In the genomic region with DNA sequence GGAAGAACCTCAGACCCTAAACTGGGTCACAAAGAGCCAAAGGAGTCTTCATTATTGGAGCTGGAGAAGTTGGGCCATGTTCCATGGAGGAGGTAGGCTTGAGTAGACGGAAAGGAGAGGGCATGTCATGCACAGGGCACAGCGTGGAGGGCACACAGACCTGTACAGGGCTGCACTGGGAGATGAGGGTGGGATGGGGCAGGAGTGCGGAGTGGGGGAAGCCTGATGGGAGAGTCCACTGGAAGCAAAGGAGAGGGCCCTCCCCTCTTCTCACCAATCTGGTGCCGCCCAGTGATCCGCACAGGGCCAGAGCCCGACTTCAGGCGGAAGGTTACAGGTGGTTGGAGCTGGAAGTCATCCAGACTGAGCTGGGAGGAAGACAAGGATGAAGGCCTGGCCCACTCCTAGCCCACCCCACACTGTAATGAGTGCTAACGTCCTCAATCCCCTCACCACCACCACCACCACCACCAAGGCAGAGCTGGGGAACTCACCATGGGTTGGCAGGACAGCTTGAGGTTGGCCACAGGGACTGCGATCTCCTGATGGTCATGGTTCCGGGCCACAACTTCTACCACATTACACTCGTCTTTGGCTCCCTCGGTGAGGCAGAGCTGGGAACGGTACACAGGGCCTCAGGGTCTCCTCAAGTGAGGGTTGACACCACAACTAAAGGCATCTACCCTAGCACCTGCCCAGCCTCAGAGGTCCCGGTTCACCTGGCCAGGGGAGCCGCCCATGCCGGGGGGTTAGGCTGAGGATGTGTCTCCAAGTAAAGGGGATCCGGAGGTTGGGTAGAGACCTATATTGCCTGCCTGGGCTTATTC, we compare ENCODE assay signal across 8 cellular contexts. TPM values are rescaled to one million over a fixed set of nuclear protein-coding genes. Genes with fewer than 3 reads are reported as not detected.
DNase-seq lines count a peak whose midpoint lies in the region; ATAC-seq and TF ChIP-seq lines count a peak whose summit lies in the region.

No MANE protein-coding gene starts in this region.

- WGBS in stomach, 5 donors: 45 to 60% (median 47%) methylated on average over 12 to 17 of the region's 17 CpGs

- POLR2A ChIA-PET in activated CD8-positive, alpha-beta T cell treated with anti-CD3 and anti-CD28 coated beads, Interleukin-2, amount 10 ng/mL, durations not matched to agents 7 days and 5 days (lab: Charles Lee): interaction anchor here (1.0 to 3.1 kb wide), 3 partner anchors 13 to 88 kb away, joined by 3 to 18 read pairs (median 3); partner anchors contain the start of gene OGA

- intact Hi-C loops in stomach (cut with DNase I; ENCODE audit: low total_unique reads) (loop anchor here (5.0 kb wide), 1 partner anchor 180 kb away; no protein-coding TSS in a partner anchor), left colon (cut with DNase I, micrococcal nuclease) (loop anchor here (5.0 kb wide), 2 partner anchors 75 to 175 kb away; no protein-coding TSS in a partner anchor)

- no peak for TF ChIP-seq POLR2A in stomach (IDR thresholded peaks at IDR 0.05)

- H3K9me3 ChIP-seq in stomach: no peaks in the 10 kb centered on the region

- peaks cover 13% of the 10 kb centered on the region for H3K27me3 Mint-ChIP-seq in activated CD8-positive, alpha-beta T cell treated with anti-CD3 and anti-CD28 coated beads, Interleukin-2, amount 10 ng/mL, durations not matched to agents 7 days and 5 days (ENCODE audit: low read depth)

- peak overlapping the region; percentile 100 for H3K4me3 Mint-ChIP-seq in activated CD8-positive, alpha-beta T cell treated with anti-CD3 and anti-CD28 coated beads, Interleukin-2, amount 10 ng/mL, durations not matched to agents 7 days and 5 days

- TF ChIP-seq EP300 in stomach (IDR thresholded peaks at IDR 0.05): no peak

- H3K27me3 ChIP-seq in stomach: peaks cover 3 to 26% (median 19%) of the 10 kb centered on the region in 3 donors

- H3K27ac ChIP-seq in stomach: peak overlapping the region in 3 of 5 donors; percentile 57 to 72 (median 64)

- CTCF ChIA-PET in activated CD8-positive, alpha-beta T cell treated with anti-CD3 and anti-CD28 coated beads, Interleukin-2, amount 10 ng/mL, durations not matched to agents 7 days and 5 days (lab: Charles Lee): interaction anchor here (0.8 to 7.9 kb wide), 16 partner anchors 10 to 570 kb away, joined by 3 to 242 read pairs (median 7); partner anchors contain the start of genes DPCD and POLL

- no peak for ATAC-seq in activated CD8-positive, alpha-beta T cell treated with anti-CD3 and anti-CD28 coated beads, Interleukin-2, amount 10 ng/mL, durations not matched to agents 7 days and 5 days
- no peak for ATAC-seq in left colon

- peaks cover 31% of the 10 kb centered on the region for H3K36me3 Mint-ChIP-seq in activated CD8-positive, alpha-beta T cell treated with anti-CD3 and anti-CD28 coated beads, Interleukin-2, amount 10 ng/mL, durations not matched to agents 7 days and 5 days (ENCODE audit: low read depth)

- no peaks in the 10 kb centered on the region for H3K9me3 Mint-ChIP-seq in activated CD8-positive, alpha-beta T cell treated with anti-CD3 and anti-CD28 coated beads, Interleukin-2, amount 10 ng/mL, durations not matched to agents 7 days and 5 days (ENCODE audit: insufficient read depth)

- H3K36me3 ChIP-seq in stomach: peaks cover 16 to 33% (median 31%) of the 10 kb centered on the region in 4 donors

- H3K27ac Mint-ChIP-seq in activated CD8-positive, alpha-beta T cell treated with anti-CD3 and anti-CD28 coated beads, Interleukin-2, amount 10 ng/mL, durations not matched to agents 7 days and 5 days: peak overlapping the region; percentile 98

- peaks cover 57% of the 10 kb centered on the region for H3K4me1 Mint-ChIP-seq in activated CD8-positive, alpha-beta T cell treated with anti-CD3 and anti-CD28 coated beads, Interleukin-2, amount 10 ng/mL, durations not matched to agents 7 days and 5 days (ENCODE audit: low read depth)

- peaks cover 40 to 72% (median 63%) of the 10 kb centered on the region in 4 donors for H3K4me1 ChIP-seq in stomach

- peak; percentile 28 for DNase-seq in DMS53 (lab: John Stamatoyannopoulos, UW)
- no peak for DNase-seq in DMS53 treated with DMSO at 0.1 percent for 48 hours (lab: John Stamatoyannopoulos, UW; ENCODE audit: unreplicated experiment)
- no peak for DNase-seq in activated CD8-positive, alpha-beta T cell treated with anti-CD3 and anti-CD28 coated beads, Interleukin-2, amount 10 ng/mL, durations not matched to agents 7 days and 5 days
- DNase-seq in stomach: peak; percentile 21
- DNase-seq in NCI-H2081 (lab: John Stamatoyannopoulos, UW): no peak
- no peak for DNase-seq in NCI-H2196 treated with DMSO at 0.1 percent for 48 hours (lab: John Stamatoyannopoulos, UW; ENCODE audit: unreplicated experiment)
- DNase-seq in left colon: no peak

- H3K4me3 ChIP-seq in iPS-11a (ENCODE audit: low read depth, low read length) (peak overlapping the region; percentile 95), stomach (peak overlapping the region; percentile 56 to 71 (median 64))

- TF ChIP-seq CTCF in stomach (IDR thresholded peaks at IDR 0.05): no peak

RNA-seq across cellular contexts. Expression of gene NPM3, which starts 1.0 kb away (rescaled TPM):
- 10 to 100 TPM; 49.7 to 58.3 TPM for total RNA-seq in activated CD8-positive, alpha-beta T cell treated with anti-CD3 and anti-CD28 coated beads, Interleukin-2, amount 10 ng/mL, durations not matched to agents 7 days and 5 days
- total RNA-seq in stomach: 10 to 100 TPM in 3 of 5 donors, 1 to 10 TPM in 1, not detected in 1; 2.3 to 68.1 (median 32.6) TPM
- polyA plus RNA-seq in stomach: 10 to 100 TPM; 22.0 to 30.2 (median 26.0) TPM
- 10 to 100 TPM; 17.9 to 22.1 TPM for total RNA-seq in left colon

RNA-seq across cellular contexts. Expression of gene FGF8, which starts 6.3 kb away (rescaled TPM):
- total RNA-seq in activated CD8-positive, alpha-beta T cell treated with anti-CD3 and anti-CD28 coated beads, Interleukin-2, amount 10 ng/mL, durations not matched to agents 7 days and 5 days: not detected
- total RNA-seq in stomach (not detected), left colon (not detected)
- polyA plus RNA-seq in stomach: not detected

RNA-seq across cellular contexts. Expression of gene OGA, which starts 36.0 kb away (rescaled TPM):
- total RNA-seq in activated CD8-positive, alpha-beta T cell treated with anti-CD3 and anti-CD28 coated beads, Interleukin-2, amount 10 ng/mL, durations not matched to agents 7 days and 5 days: 100 to 1,000 TPM; 122 to 129 TPM
- 100 to 1,000 TPM; 123 to 312 (median 233) TPM for total RNA-seq in stomach
- polyA plus RNA-seq in stomach: 10 to 100 TPM; 18.9 to 41.7 (median 28.0) TPM
- total RNA-seq in left colon: 10 to 100 TPM; 81.9 to 83.3 TPM

Comparison
In these comparisons a context has a peak if more than half of its experiments do, and no peak if none do; other contexts are left out.
1. DNase-seq: peak in DMS53 (single experiment) and stomach (single experiment); none in DMS53 treated with DMSO at 0.1 percent for 48 hours (single experiment), activated CD8-positive, alpha-beta T cell treated with anti-CD3 and anti-CD28 coated beads, Interleukin-2, amount 10 ng/mL, durations not matched to agents 7 days and 5 days (single experiment), NCI-H2081 (0 of 2), NCI-H2196 treated with DMSO at 0.1 percent for 48 hours (single experiment) and left colon (0 of 2).